Comparison of ENCODE assay signal across 8 cellular contexts in the genomic region with DNA sequence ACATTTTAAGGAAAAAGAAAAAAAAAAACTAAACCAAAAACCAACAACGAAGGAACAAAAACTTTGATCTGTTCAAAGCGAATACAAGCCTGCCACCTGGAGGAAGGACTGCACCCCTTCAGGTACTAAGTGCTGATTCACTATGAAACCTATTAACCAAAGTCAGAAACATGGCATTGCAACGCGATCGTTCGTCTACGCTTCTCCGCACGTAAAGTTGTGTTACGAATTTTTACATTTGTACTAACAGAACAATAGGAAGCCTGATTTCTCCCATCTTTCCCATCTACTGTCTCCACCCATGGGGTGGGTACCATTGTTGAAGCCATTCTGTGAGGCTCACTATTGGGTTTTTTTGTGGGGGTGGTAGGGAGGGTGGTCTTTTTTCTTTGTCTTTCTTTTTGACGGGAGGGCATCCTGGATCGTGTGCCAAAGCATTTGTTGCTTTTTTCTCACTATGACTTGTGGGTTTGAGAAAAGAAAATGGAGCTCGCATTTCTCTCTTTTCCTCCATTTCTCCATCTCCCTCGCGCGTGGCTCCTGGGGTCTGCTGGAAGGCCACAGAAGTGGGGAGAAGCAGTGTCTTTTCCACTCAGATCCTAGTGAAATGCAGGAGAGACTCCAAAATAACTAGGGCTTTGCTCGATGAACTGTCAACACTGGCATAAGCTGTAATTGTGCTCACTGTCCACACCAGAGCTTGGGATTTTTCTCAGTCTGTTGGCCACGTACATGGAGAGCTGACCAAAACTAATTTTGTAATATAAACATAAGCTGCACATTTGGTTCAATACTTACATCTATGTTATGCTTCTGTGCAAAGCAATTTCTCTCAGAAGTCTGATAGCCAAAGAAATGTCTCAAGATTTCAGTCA.
DNase-seq lines count a peak whose midpoint lies in the region; ATAC-seq lines count a peak whose summit lies in the region.

No MANE protein-coding gene starts in this region.

- in situ Hi-C loops in Caki2 (cut with HindIII; ENCODE audit: low pct_unique_long_range_greater_than_20kb, low sequenced_read_pairs): no loop called here

- H3K4me3 Mint-ChIP-seq in activated T-cell treated with anti-CD3 and anti-CD28 coated beads, Interleukin-2, amount 50 U/mL, for 72 hours: peak overlapping the region in 1 of 2 donors; percentile 12
- no peak overlapping the region for H3K4me3 Mint-ChIP-seq in effector memory CD8-positive, alpha-beta T cell

- H3K9me3 Mint-ChIP-seq in activated T-cell treated with anti-CD3 and anti-CD28 coated beads, Interleukin-2, amount 50 U/mL, for 72 hours: no peaks in the 10 kb centered on the region
- no peaks in the 10 kb centered on the region for H3K9me3 Mint-ChIP-seq in effector memory CD8-positive, alpha-beta T cell

- no peak overlapping the region for H3K27ac Mint-ChIP-seq in activated T-cell treated with anti-CD3 and anti-CD28 coated beads, Interleukin-2, amount 50 U/mL, for 72 hours
- H3K27ac Mint-ChIP-seq in effector memory CD8-positive, alpha-beta T cell: no peak overlapping the region

- no peaks in the 10 kb centered on the region for H3K36me3 Mint-ChIP-seq in activated T-cell treated with anti-CD3 and anti-CD28 coated beads, Interleukin-2, amount 50 U/mL, for 72 hours (ENCODE audit: insufficient read depth in 2 of 2)
- H3K36me3 Mint-ChIP-seq in effector memory CD8-positive, alpha-beta T cell (ENCODE audit: insufficient read depth): no peaks in the 10 kb centered on the region

- peak; percentile 74 for DNase-seq in Caki2 (ENCODE audit: low read depth)
- DNase-seq in NCI-H510A (lab: John Stamatoyannopoulos, UW): peak; percentile 23
- DNase-seq in activated T-cell treated with anti-CD3 and anti-CD28 coated beads, Interleukin-2, amount 50 U/mL, for 72 hours: peak; percentile 41 to 52
- peak; percentile 51 for DNase-seq in glomerular visceral epithelial cell (ENCODE audit: extremely low spot score)
- DNase-seq in pulmonary artery endothelial cell (ENCODE audit: low read depth, low spot score): peak; percentile 4
- DNase-seq in effector memory CD8-positive, alpha-beta T cell: no peak

- ATAC-seq in GM18867 (IDR thresholded peaks at IDR 0.05; ENCODE audit: unreplicated experiment) (peak; percentile 93), HG03095 (IDR thresholded peaks at IDR 0.05; ENCODE audit: unreplicated experiment) (peak; percentile 95)
- ATAC-seq in activated T-cell treated with anti-CD3 and anti-CD28 coated beads, Interleukin-2, amount 50 U/mL, for 72 hours (replicated peaks in 1 of 2): peak; percentile 74 to 92
- ATAC-seq in effector memory CD8-positive, alpha-beta T cell (replicated peaks): no peak

- H3K4me1 Mint-ChIP-seq in activated T-cell treated with anti-CD3 and anti-CD28 coated beads, Interleukin-2, amount 50 U/mL, for 72 hours (ENCODE audit: low read depth): peaks cover 15% of the 10 kb centered on the region
- peaks cover 3 to 6% of the 10 kb centered on the region in 2 donors for H3K4me1 Mint-ChIP-seq in effector memory CD8-positive, alpha-beta T cell (ENCODE audit: low read depth in 2 of 2)

- H3K27me3 Mint-ChIP-seq in activated T-cell treated with anti-CD3 and anti-CD28 coated beads, Interleukin-2, amount 50 U/mL, for 72 hours (ENCODE audit: low read depth): peaks cover 32% of the 10 kb centered on the region
- H3K27me3 Mint-ChIP-seq in effector memory CD8-positive, alpha-beta T cell: peaks cover 34 to 47% of the 10 kb centered on the region in 2 donors

Comparison
In these comparisons a context has a peak if more than half of its experiments do, and no peak if none do; other contexts are left out.
1. DNase-seq: peak in Caki2 (single experiment), NCI-H510A (single experiment), activated T-cell treated with anti-CD3 and anti-CD28 coated beads, Interleukin-2, amount 50 U/mL, for 72 hours (2 of 2), glomerular visceral epithelial cell (single experiment) and pulmonary artery endothelial cell (single experiment); none in effector memory CD8-positive, alpha-beta T cell (0 of 3).